ENCODE assay signal across 26 cellular contexts in the genomic region with DNA sequence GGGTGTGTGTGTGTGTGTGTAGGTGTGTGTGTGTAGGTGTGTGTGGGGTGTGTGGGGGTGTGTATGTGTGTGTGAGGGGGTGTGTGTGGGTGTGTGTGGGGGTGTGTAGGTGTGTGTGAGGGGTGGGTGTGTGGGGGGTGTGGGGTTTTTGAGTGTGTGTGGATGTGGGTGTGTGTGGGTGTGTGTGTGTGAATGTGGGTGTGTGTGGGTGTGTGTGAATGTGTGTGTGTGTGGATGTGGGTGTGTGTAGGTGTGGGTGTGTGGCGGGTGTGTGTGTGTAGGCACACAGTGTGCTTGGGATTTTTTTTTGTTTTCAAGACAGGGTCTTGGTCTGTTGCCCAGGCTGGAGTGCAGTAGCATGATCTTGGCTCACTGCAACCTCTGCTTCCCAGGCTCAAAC.
"Had no signal": no experiment of that assay in that cellular context is flagged by ENCODE, and none has a peak within 500 bp of the region (broad histone marks: within the 10 kb centered on the region; RNA-seq: fewer than 3 reads in every experiment).

No MANE protein-coding gene starts in this region.

- FAIRE-seq: frontal cortex, keratinocyte had no signal

- H3K9me3 ChIP-seq: esophagus squamous epithelium, ovary, psoas muscle, sigmoid colon, stomach, thyroid gland, uterus had no signal

- H3K27me3 Mint-ChIP-seq: stimulated activated memory B cell treated with anti-CD40 and anti-IgM and Interleukin-4, amounts not matched to agents 10 μg/mL and 1 μg/mL and 100 μg/mL, for 72 hours had no signal

- H3K4me3 Mint-ChIP-seq: immature natural killer cell; memory B cell; naive thymus-derived CD4-positive, alpha-beta T cell; stimulated activated memory B cell treated with anti-CD40 and anti-IgM and Interleukin-4, amounts not matched to agents 10 μg/mL and 1 μg/mL and 100 μg/mL, for 72 hours; type B pancreatic cell had no signal

- H3K36me3 ChIP-seq: esophagus squamous epithelium, ovary, sigmoid colon, stomach, thyroid gland, uterus had no signal

- H3K27me3 ChIP-seq: esophagus squamous epithelium, ovary, sigmoid colon, stomach, thyroid gland, uterus had no signal

- ATAC-seq: left ventricle myocardium superior; naive thymus-derived CD4-positive, alpha-beta T cell; psoas muscle; stimulated activated memory B cell treated with anti-CD40 and anti-IgM and Interleukin-4, amounts not matched to agents 10 μg/mL and 1 μg/mL and 100 μg/mL, for 72 hours had no signal

- H3K27ac ChIP-seq: coronary artery, esophagus squamous epithelium, ovary, psoas muscle, thyroid gland had no signal

- H3K27ac Mint-ChIP-seq: memory B cell; naive thymus-derived CD4-positive, alpha-beta T cell; stimulated activated memory B cell treated with anti-CD40 and anti-IgM and Interleukin-4, amounts not matched to agents 10 μg/mL and 1 μg/mL and 100 μg/mL, for 72 hours; type B pancreatic cell had no signal

- H3K4me3 ChIP-seq: coronary artery, esophagus squamous epithelium, lung, ovary, psoas muscle, sigmoid colon, stomach, thyroid gland, uterus had no signal

- H3K36me3 Mint-ChIP-seq: naive thymus-derived CD4-positive, alpha-beta T cell; stimulated activated memory B cell treated with anti-CD40 and anti-IgM and Interleukin-4, amounts not matched to agents 10 μg/mL and 1 μg/mL and 100 μg/mL, for 72 hours; type B pancreatic cell had no signal

- H3K9me3 Mint-ChIP-seq: immature natural killer cell; stimulated activated memory B cell treated with anti-CD40 and anti-IgM and Interleukin-4, amounts not matched to agents 10 μg/mL and 1 μg/mL and 100 μg/mL, for 72 hours; type B pancreatic cell had no signal

- H3K4me1 ChIP-seq: psoas muscle, thyroid gland had no signal

- H3K4me1 Mint-ChIP-seq: immature natural killer cell; memory B cell; naive thymus-derived CD4-positive, alpha-beta T cell; stimulated activated memory B cell treated with anti-CD40 and anti-IgM and Interleukin-4, amounts not matched to agents 10 μg/mL and 1 μg/mL and 100 μg/mL, for 72 hours had no signal

- DNase-seq: central memory CD4-positive, alpha-beta T cell; effector memory CD4-positive, alpha-beta T cell; erythroblast; esophagus squamous epithelium; hypothalamus; immature natural killer cell; left ventricle myocardium superior; naive thymus-derived CD4-positive, alpha-beta T cell; occipital lobe; ovary; posterior cingulate gyrus; psoas muscle; right cardiac atrium; stimulated activated CD4-positive, alpha-beta T cell treated with anti-CD3 and anti-CD28 coated beads, Interleukin-2, amount 100 ng/mL, for 24 hours; stimulated activated CD4-positive, alpha-beta T cell treated with anti-CD3 and anti-CD28 coated beads, Interleukin-4, amount 100 ng/mL, for 24 hours; stomach; thyroid gland had no signal
